Comparison of ENCODE assay signal across 8 cellular contexts in genomic region chr7:140810830-140811556, GRCh38.
A peak's percentile ranks its signal among the peaks of the same experiment; 100 is the strongest.
DNase-seq lines count a peak whose midpoint lies in the region; ATAC-seq lines count a peak whose summit lies in the region.

No MANE protein-coding gene starts in this region.

- H3K79me2 ChIP-seq in mesendoderm (ENCODE audit: control insufficient read depth, insufficient read depth, low read length) = no peaks in the 10 kb centered on the region

- H4K5ac ChIP-seq in mesendoderm (ENCODE audit: low read length) = no peak overlapping the region

- no peak overlapping the region for H3K27ac ChIP-seq in mesendoderm (ENCODE audit: low read depth, low read length)

- no peaks in the 10 kb centered on the region for H3K36me3 ChIP-seq in mesendoderm (ENCODE audit: control insufficient read depth, insufficient read depth, low read length)

- H3K79me1 ChIP-seq in mesendoderm (ENCODE audit: low read length) = no peaks in the 10 kb centered on the region

- no CpG with 5 or more reads among the region's 5 CpGs for WGBS in mesendoderm (ENCODE audit: extremely low coverage, insufficient coverage, low lambda C conversion rate)

- no peak overlapping the region for H3K4ac ChIP-seq in mesendoderm (ENCODE audit: low read depth, low read length)

- no peak overlapping the region for H2BK15ac ChIP-seq in mesendoderm (replicated peaks; ENCODE audit: low read depth)

- no peak overlapping the region for H3K18ac ChIP-seq in mesendoderm (ENCODE audit: low read length)

- H3K4me1 ChIP-seq in mesendoderm (ENCODE audit: control insufficient read depth, low read depth, low read length) = no peaks in the 10 kb centered on the region

- DNase-seq in C1 segment of cervical spinal cord (lab: John Stamatoyannopoulos, UW) (peak in 12 of 14 donors; percentile 1 to 70 (median 18)), NCI-H69 (lab: John Stamatoyannopoulos, UW) (peak; percentile 83), mesendoderm (peak; percentile 78)
- DNase-seq in activated CD4-positive, alpha-beta T cell treated with anti-CD3 and anti-CD28 coated beads, Interleukin-2, amount 50 U/mL, for 48 hours = peak; percentile 41 to 53
- peak; percentile 34 for DNase-seq in effector CD8-positive, alpha-beta T cell (lab: John Stamatoyannopoulos, UW)
- peak; percentile 67 for DNase-seq in stimulated activated CD8-positive, alpha-beta memory T cell treated with anti-CD3 and anti-CD28 coated beads, Interleukin-4, amount 100 ng/mL, for 48 hours

- H4K8ac ChIP-seq in mesendoderm (ENCODE audit: low read depth, low read length) = no peak overlapping the region

- H3K27me3 ChIP-seq in mesendoderm (ENCODE audit: insufficient read depth, low read length, poor library complexity) = no peaks in the 10 kb centered on the region

- H3K4me2 ChIP-seq in mesendoderm (ENCODE audit: low read length) = no peak overlapping the region

- no peak overlapping the region for H3K56ac ChIP-seq in mesendoderm (ENCODE audit: low read length)

- no peak overlapping the region for H3K9ac ChIP-seq in mesendoderm (ENCODE audit: low read length)

- H3K4me3 ChIP-seq in mesendoderm (ENCODE audit: low read length) = no peak overlapping the region

- H2BK5ac ChIP-seq in mesendoderm (ENCODE audit: low read length) = no peak overlapping the region

- H3K23ac ChIP-seq in mesendoderm (ENCODE audit: low read length) = no peak overlapping the region

- H2BK120ac ChIP-seq in mesendoderm (ENCODE audit: low read depth, low read length) = no peak overlapping the region

- no peak overlapping the region for H2AK5ac ChIP-seq in mesendoderm (ENCODE audit: low read length)

- ATAC-seq in GM19043 (IDR thresholded peaks at IDR 0.05; ENCODE audit: low read depth, unreplicated experiment) = peak; percentile 76
- ATAC-seq in HG03457 (IDR thresholded peaks at IDR 0.05; ENCODE audit: unreplicated experiment) = peak; percentile 62

Comparison
In these comparisons a context has a peak if more than half of its experiments do, and no peak if none do; other contexts are left out.
1. DNase-seq: peak in every context shown above with its lines; median percentile 83 in NCI-H69; 78 in mesendoderm; 67 in stimulated activated CD8-positive, alpha-beta memory T cell treated with anti-CD3 and anti-CD28 coated beads, Interleukin-4, amount 100 ng/mL, for 48 hours; 47 in activated CD4-positive, alpha-beta T cell treated with anti-CD3 and anti-CD28 coated beads, Interleukin-2, amount 50 U/mL, for 48 hours; 34 in effector CD8-positive, alpha-beta T cell; 18 in C1 segment of cervical spinal cord.